In genomic region chr1:244093265-244093638, GRCh38 we compare ENCODE assay signal across 2 cellular contexts.
A peak's percentile ranks its signal among the peaks of the same experiment; 100 is the strongest.
TF ChIP-seq lines count a peak whose summit lies in the region.

No MANE protein-coding gene starts in this region.

TF ChIP-seq in liver, 16 proteins besides CTCF, POLR2A, EP300 and RAD21:
- TF ChIP-seq RXRA (IDR thresholded peaks at IDR 0.05) (peak; percentile 68 to 73), EGR1 (IDR thresholded peaks at IDR 0.05; ENCODE audit: low read depth in 2 of 2) (no peak)

TF ChIP-seq in HepG2, 621 proteins besides CTCF, POLR2A, EP300 and RAD21:
- TF ChIP-seq HBP1 (CRISPR knock-in tag; IDR thresholded peaks at IDR 0.05; ENCODE audit: low read depth), result no peak
- TF ChIP-seq EED (CRISPR knock-in tag; IDR thresholded peaks at IDR 0.05), result no peak
- no peak for TF ChIP-seq ZBTB25 (CRISPR knock-in tag; IDR thresholded peaks at IDR 0.05)
- no peak for TF ChIP-seq PAF1 (CRISPR knock-in tag; IDR thresholded peaks at IDR 0.05)
- no peak for TF ChIP-seq MEIS2 (CRISPR knock-in tag; IDR thresholded peaks at IDR 0.05)
- no peak for TF ChIP-seq PCBP1 (IDR thresholded peaks at IDR 0.05; ENCODE audit: borderline replicate concordance, low read depth, low read length)
TF ChIP-seq in HepG2: peak in this region for 0.
